1 cellular context compared by ENCODE assay signal in genomic region chr17:46253722-46254121, GRCh38.
TF ChIP-seq lines count a peak whose summit lies in the region.

No MANE protein-coding gene starts in this region.

TF ChIP-seq in K562, 482 proteins besides CTCF, POLR2A, EP300 and RAD21 (continued from another document):
- TF ChIP-seq CTCFL (IDR thresholded peaks at IDR 0.05; ENCODE audit: borderline replicate concordance, insufficient read depth, low read depth, low read length, poor library complexity, severe bottlenecking) (peak; percentile 42), ZNF444 (CRISPR knock-in tag; IDR thresholded peaks at IDR 0.05) (peak; percentile 82; the same call in 1 of the 2 replicates), YY1 (IDR thresholded peaks at IDR 0.05; ENCODE audit: borderline replicate concordance in 1 of 3, control insufficient read depth in 1 of 3, extremely low read depth in 1 of 3, insufficient read depth in 3 of 3, insufficient read length in 1 of 3, insufficient replicate concordance in 2 of 3, low read depth in 1 of 3, low read length in 2 of 3) (peak in 2 of 3 experiments; percentile 18 to 46), PCBP1 (IDR thresholded peaks at IDR 0.05; ENCODE audit: low read depth, low read length, poor library complexity, severe bottlenecking) (peak; percentile 45), KDM1A (IDR thresholded peaks at IDR 0.05) (peak in 1 of 2 experiments; percentile 99; a peak in 2 of 4 replicates), ESRRA (IDR thresholded peaks at IDR 0.05; ENCODE audit: borderline replicate concordance, low read depth) (peak; percentile 84; the same call in 1 of the 2 replicates), AFF1 (IDR thresholded peaks at IDR 0.05; ENCODE audit: low read depth in 1 of 2, partially characterized antibody in 2 of 2) (peak in 1 of 2 experiments; percentile 91), RCOR1 (IDR thresholded peaks at IDR 0.05; ENCODE audit: borderline replicate concordance in 1 of 2, low read depth in 2 of 2, low read length in 2 of 2) (0 out of 4 replicates have a peak, but pooled peaks of 1 of the 2 experiments have one; percentile 19)
